ENCODE assay signal across 9 cellular contexts in the genomic region with DNA sequence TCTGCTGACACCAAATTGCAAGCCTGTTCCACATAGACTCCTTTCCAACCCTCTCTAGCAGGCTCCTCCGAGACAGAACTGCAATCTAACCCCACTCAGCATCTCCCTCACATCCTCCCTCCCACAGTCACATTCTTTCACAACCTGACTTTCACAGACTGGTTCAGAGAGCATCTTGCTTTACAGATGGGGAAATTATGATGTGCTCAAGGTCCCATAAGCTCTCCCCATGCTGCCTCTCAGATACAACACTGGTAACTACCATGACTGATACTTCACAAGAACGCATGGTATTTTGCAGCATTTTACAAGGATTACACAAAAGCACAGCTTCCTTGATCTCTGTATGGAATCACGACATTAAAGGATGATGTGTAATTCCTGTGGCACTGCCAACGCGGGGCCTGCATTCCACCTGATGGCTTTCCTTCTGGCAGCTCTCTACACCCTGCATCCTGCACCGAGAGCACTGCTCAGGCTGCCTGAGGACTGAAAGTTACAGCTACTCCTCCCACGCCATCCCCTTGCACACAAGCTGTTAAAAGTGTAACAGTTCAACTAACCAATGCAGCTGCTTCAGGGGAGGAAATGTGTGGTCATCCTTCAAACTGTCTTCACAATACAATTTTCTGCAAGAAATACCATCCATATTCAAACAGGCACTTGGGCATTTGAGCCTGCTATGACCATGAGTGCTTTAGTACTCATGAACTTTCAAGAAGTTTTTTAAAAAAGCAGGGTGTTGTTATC. TPM values are rescaled to one million over a fixed set of nuclear protein-coding genes. Genes with fewer than 3 reads are reported as not detected.
DNase-seq lines count a peak whose midpoint lies in the region; ATAC-seq and TF ChIP-seq lines count a peak whose summit lies in the region.
"Had no signal": no experiment of that assay in that cellular context is flagged by ENCODE, and none has a peak within 500 bp of the region (broad histone marks: within the 10 kb centered on the region; RNA-seq: fewer than 3 reads in every experiment).

No MANE protein-coding gene starts in this region.

- H3K4me3 ChIP-seq in astrocyte of the spinal cord (ENCODE audit: low read depth, low read length) (no peak overlapping the region), osteoblast (ENCODE audit: insufficient read depth, low read length) (peak overlapping the region; percentile 23)
- H3K4me3 ChIP-seq: right lobe of liver had no signal

- peak overlapping the region; percentile 70 for H3K27ac ChIP-seq in osteoblast (ENCODE audit: low read depth, low read length)
- no peak overlapping the region for H3K27ac ChIP-seq in substantia nigra (ENCODE audit: low read depth, low read length, poor library complexity, severe bottlenecking)
- H3K27ac ChIP-seq: right lobe of liver had no signal

- ATAC-seq in GM18505 (IDR thresholded peaks at IDR 0.05; ENCODE audit: unreplicated experiment) (peak; percentile 50), HG02588 (IDR thresholded peaks at IDR 0.05; ENCODE audit: unreplicated experiment) (peak; percentile 70)

- H3K4me1 ChIP-seq in osteoblast (ENCODE audit: insufficient read depth, low read length): peaks cover 50% of the 10 kb centered on the region

- H3K27me3 ChIP-seq in osteoblast (ENCODE audit: insufficient read depth, low read length): no peaks in the 10 kb centered on the region
- H3K27me3 ChIP-seq: right lobe of liver had no signal

- in situ Hi-C loops in astrocyte of the spinal cord (cut with HindIII; ENCODE audit: low sequenced_read_pairs): no loop called here

- no peak for TF ChIP-seq POLR2A in GM18505 (IDR thresholded peaks at IDR 0.05; ENCODE audit: borderline replicate concordance, extremely low read depth, insufficient read depth, insufficient read length)

- peaks cover 55% of the 10 kb centered on the region for H3K79me2 ChIP-seq in osteoblast (ENCODE audit: insufficient read depth, low read length)

- peak overlapping the region; percentile 49 for H3K4me2 ChIP-seq in osteoblast (ENCODE audit: insufficient read depth, low read length)

- no peak overlapping the region for H2AFZ ChIP-seq in osteoblast (ENCODE audit: low read length)

- H3K36me3 ChIP-seq in osteoblast (ENCODE audit: insufficient read depth, low read length): peaks cover 20% of the 10 kb centered on the region

- peak; percentile 83 for DNase-seq in NOMO-1 treated with dmso at 0.1 percent for 144 hours (lab: John Stamatoyannopoulos, UW; ENCODE audit: unreplicated experiment)
- DNase-seq in astrocyte of the spinal cord (ENCODE audit: low read depth, low spot score): peak; percentile 66
- peak; percentile 66 for DNase-seq in osteoblast (ENCODE audit: insufficient read length, low spot score, missing footprints)
- DNase-seq in SHP77 (lab: John Stamatoyannopoulos, UW): no peak
- no peak for DNase-seq in substantia nigra (lab: John Stamatoyannopoulos, UW)
- DNase-seq in superior temporal gyrus (ENCODE audit: extremely low spot score): no peak
- DNase-seq: right lobe of liver had no signal

- TF ChIP-seq CTCF in astrocyte of the spinal cord (IDR thresholded peaks at IDR 0.05; ENCODE audit: low read depth, low read length) (no peak), osteoblast (IDR thresholded peaks at IDR 0.05; ENCODE audit: extremely low read depth, low read depth, low read length) (no peak)

- peaks cover 7% of the 10 kb centered on the region for H4K20me1 ChIP-seq in osteoblast (ENCODE audit: insufficient read depth, low read length)

- H3K9me3 ChIP-seq in osteoblast (ENCODE audit: low read depth, low read length): no peaks in the 10 kb centered on the region
- H3K9me3 ChIP-seq: right lobe of liver had no signal

RNA-seq across cellular contexts. Expression of gene TBC1D2B, which starts 27.6 kb away (rescaled TPM):
- 57.8 and 58.3 TPM in 2 replicates for total RNA-seq in osteoblast

RNA-seq across cellular contexts. Expression of gene SH2D7, which starts 42.5 kb away (rescaled TPM):
- total RNA-seq in osteoblast: not detected in 2 replicates
- total RNA-seq: right lobe of liver had no signal

Comparison
In these comparisons a context has a peak if more than half of its experiments do, and no peak if none do; other contexts are left out.
1. DNase-seq: peak in NOMO-1 treated with dmso at 0.1 percent for 144 hours (single experiment), astrocyte of the spinal cord (single experiment) and osteoblast (single experiment); none in SHP77 (0 of 2), substantia nigra (0 of 49) and superior temporal gyrus (single experiment).